In genomic region chr14:91510171-91511013, GRCh38 we compare ENCODE assay signal across 8 cellular contexts. TPM values are rescaled to one million over a fixed set of nuclear protein-coding genes. Genes with fewer than 3 reads are reported as not detected.
A peak's percentile ranks its signal among the peaks of the same experiment; 100 is the strongest.
DNase-seq lines count a peak whose midpoint lies in the region; ATAC-seq and TF ChIP-seq lines count a peak whose summit lies in the region.

TSS of gene PPP4R3A (minus strand) at chr14:91510310. CDS start at chr14:91509647, 663 bp downstream.

- ATAC-seq in GM18873 (IDR thresholded peaks at IDR 0.05; ENCODE audit: low FRiP score, unreplicated experiment): peak; percentile 74
- peak; percentile 71 for ATAC-seq in HG03139 (IDR thresholded peaks at IDR 0.05; ENCODE audit: unreplicated experiment)

- peaks cover 3% of the 10 kb centered on the region for H4K20me1 ChIP-seq in mammary epithelial cell (ENCODE audit: insufficient read depth, low read length)
- H4K20me1 ChIP-seq in smooth muscle cell (ENCODE audit: low read depth): peaks cover 36% of the 10 kb centered on the region

- H3K36me3 ChIP-seq in WERI-Rb-1 (peaks cover 36% of the 10 kb centered on the region), mammary epithelial cell (ENCODE audit: insufficient read depth, low read length) (no peaks in the 10 kb centered on the region), smooth muscle cell (ENCODE audit: low read depth) (no peaks in the 10 kb centered on the region)

- WGBS in mammary epithelial cell (ENCODE audit: low coverage, missing lambda C conversion rate): 2% methylated on average over 30 of the region's 95 CpGs
- WGBS in smooth muscle cell (ENCODE audit: low lambda C conversion rate): 2% methylated on average over 89 of the region's 95 CpGs

- in situ Hi-C loops in ACHN (cut with HindIII; ENCODE audit: low pct_ligation_motif_present, low pct_unique_long_range_greater_than_20kb, low sequenced_read_pairs): no loop called here
- in situ Hi-C loops in mammary epithelial cell (cut with MboI; ENCODE audit: low sequenced_read_pairs in 2 of 2): no loop called here

- H3K4me1 ChIP-seq in mammary epithelial cell (ENCODE audit: insufficient read depth, low read length) (peaks cover 13% of the 10 kb centered on the region), smooth muscle cell (ENCODE audit: low read depth) (peaks cover 11% of the 10 kb centered on the region)

- intact Hi-C loops in mammary epithelial cell (cut with micrococcal nuclease): loop anchor here (5.0 to 10.0 kb wide), 2 partner anchors 327 to 394 kb away; no protein-coding TSS in a partner anchor

- H3K4me3 ChIP-seq in WERI-Rb-1 (ENCODE audit: low read depth, low read length) (peak within 1 kb of the TSS; percentile 85), mammary epithelial cell (replicated peaks in 1 of 3; ENCODE audit: insufficient read depth in 1 of 3, low read depth in 2 of 3, low read length in 3 of 3) (peak within 1 kb of the TSS; percentile 70 to 87 (median 71)), smooth muscle cell (peak within 1 kb of the TSS; percentile 94)

- peak within 1 kb of the TSS; percentile 89 for H3K4me2 ChIP-seq in mammary epithelial cell (ENCODE audit: insufficient read depth, low read depth, low read length)
- peak within 1 kb of the TSS; percentile 89 for H3K4me2 ChIP-seq in smooth muscle cell

- peaks cover 3% of the 10 kb centered on the region for H3F3A ChIP-seq in smooth muscle cell (ENCODE audit: low read depth)

- peak; percentile 93 for DNase-seq in ACHN
- peak; percentile 96 for DNase-seq in NCI-H2227 (lab: John Stamatoyannopoulos, UW; ENCODE audit: unreplicated experiment)
- DNase-seq in WERI-Rb-1: peak; percentile 96
- DNase-seq in mammary epithelial cell: peak; percentile 97
- DNase-seq in iPS-NIHi11 (ENCODE audit: low spot score): peak; percentile 98
- peak; percentile 97 for DNase-seq in smooth muscle cell (lab: John Stamatoyannopoulos, UW; ENCODE audit: unreplicated experiment)

- TF ChIP-seq CTCF in WERI-Rb-1 (IDR thresholded peaks at IDR 0.05; ENCODE audit: low read depth, low read length): no peak
- TF ChIP-seq CTCF in mammary epithelial cell (conservative IDR thresholded peaks at IDR 0.05 in 1 of 2, IDR thresholded peaks at IDR 0.05 in 1 of 2; ENCODE audit: extremely low read depth in 1 of 2, insufficient read depth in 1 of 2, low read depth in 1 of 2, low read length in 2 of 2): no peak
- no peak for TF ChIP-seq CTCF in smooth muscle cell (IDR thresholded peaks at IDR 0.05; ENCODE audit: borderline replicate concordance, insufficient read depth, poor library complexity, severe bottlenecking)

- dilution Hi-C loops in mammary epithelial cell (cut with HindIII; ENCODE audit: low sequenced_read_pairs): no loop called here

- H3K9me3 ChIP-seq in WERI-Rb-1 (ENCODE audit: severe bottlenecking) (no peaks in the 10 kb centered on the region), mammary epithelial cell (replicated peaks; ENCODE audit: insufficient read depth, low read length) (no peaks in the 10 kb centered on the region), smooth muscle cell (replicated peaks; ENCODE audit: low read depth) (no peaks in the 10 kb centered on the region)

- peak within 1 kb of the TSS; percentile 89 for H2AFZ ChIP-seq in mammary epithelial cell (ENCODE audit: low read depth, low read length)
- peak within 1 kb of the TSS; percentile 99 for H2AFZ ChIP-seq in smooth muscle cell (ENCODE audit: low read depth)

- TSS peak; percentile 81 for BruUV-seq in mammary epithelial cell (replicated peaks; lab: Mats Ljungman, UMichigan)

- peaks cover 43% of the 10 kb centered on the region for H3K79me2 ChIP-seq in mammary epithelial cell (ENCODE audit: insufficient read depth, low read length)
- peaks cover 44% of the 10 kb centered on the region for H3K79me2 ChIP-seq in smooth muscle cell (ENCODE audit: low read depth)

- CTCF ChIA-PET in mammary epithelial cell (lab: Charles Lee; ENCODE audit: low non-redundant PET): interaction anchor here (0.6 kb wide), 1 partner anchor 58 kb away, joined by 3 read pairs; no protein-coding TSS in a partner anchor

- H3K9ac ChIP-seq in mammary epithelial cell (ENCODE audit: insufficient read depth, low read length) (peak within 1 kb of the TSS; percentile 94), smooth muscle cell (ENCODE audit: low read depth) (peak within 1 kb of the TSS; percentile 95)

- peak within 1 kb of the TSS; percentile 100 for H3K27ac ChIP-seq in WERI-Rb-1
- H3K27ac ChIP-seq in mammary epithelial cell (ENCODE audit: insufficient read depth, low read depth, low read length): peak within 1 kb of the TSS; percentile 90
- H3K27ac ChIP-seq in smooth muscle cell (ENCODE audit: low read depth): peak within 1 kb of the TSS; percentile 100

- no peaks in the 10 kb centered on the region for H3K27me3 ChIP-seq in WERI-Rb-1 (ENCODE audit: insufficient read depth, low read depth, severe bottlenecking)
- no peaks in the 10 kb centered on the region for H3K27me3 ChIP-seq in mammary epithelial cell (ENCODE audit: insufficient read depth, low read length)
- no peaks in the 10 kb centered on the region for H3K27me3 ChIP-seq in smooth muscle cell (ENCODE audit: low read depth)

RNA-seq across cellular contexts. Expression of gene PPP4R3A, which starts in this region (rescaled TPM):
- total RNA-seq in mammary epithelial cell (10 to 100 TPM; 47.7 to 84.1 TPM), smooth muscle cell (62.7 and 76.4 TPM in 2 replicates)
- polyA plus RNA-seq in mammary epithelial cell (37.1 TPM), smooth muscle cell (35.3 and 49.2 TPM in 2 replicates)
- polyA minus RNA-seq in mammary epithelial cell: 30.8 TPM

Comparison
In these comparisons a context has a peak if more than half of its experiments do, and no peak if none do; other contexts are left out.
1. Peak in every context shown above with its lines: DNase-seq, ATAC-seq, H3K4me3 ChIP-seq and H3K27ac ChIP-seq.